1 cellular context compared by ENCODE assay signal in genomic region chr9:69759478-69760277, GRCh38.
TF ChIP-seq lines count a peak whose summit lies in the region.

PTAR1 (minus strand) TSS chr9:69760011; CDS start chr9:69759938, 73 bp downstream.

TF ChIP-seq in HepG2, 621 proteins besides CTCF, POLR2A, EP300 and RAD21 (continued from another document and continues in another):
- TF ChIP-seq E2F5 (CRISPR knock-in tag; conservative IDR thresholded peaks at IDR 0.05) (peak; percentile 55; the same call in 1 of the 2 replicates), MED13 (CRISPR knock-in tag; IDR thresholded peaks at IDR 0.05) (0 out of 2 replicates have a peak, but pooled peaks have one; percentile 15), FOXO4 (CRISPR knock-in tag; conservative IDR thresholded peaks at IDR 0.05) (no peak), CREB1 (IDR thresholded peaks at IDR 0.05) (no peak), CREB1 (CRISPR knock-in tag; IDR thresholded peaks at IDR 0.05) (no peak), FOXA3 (CRISPR knock-in tag; IDR thresholded peaks at IDR 0.05) (peak; percentile 25; the same call in 1 of the 2 replicates), ZNF205 (CRISPR knock-in tag; IDR thresholded peaks at IDR 0.05) (no peak), ZNF281 (CRISPR knock-in tag; IDR thresholded peaks at IDR 0.05; ENCODE audit: borderline replicate concordance) (no peak), E2F1 (CRISPR knock-in tag; IDR thresholded peaks at IDR 0.05) (no peak; the same call in 1 of the 2 replicates), ZIK1 (CRISPR knock-in tag; IDR thresholded peaks at IDR 0.05; ENCODE audit: borderline replicate concordance, low read depth) (no peak), AHDC1 (CRISPR knock-in tag; IDR thresholded peaks at IDR 0.05; ENCODE audit: borderline replicate concordance) (0 out of 2 replicates have a peak, but pooled peaks have one; percentile 46), ETS1 (CRISPR knock-in tag; IDR thresholded peaks at IDR 0.05) (no peak), YEATS2 (CRISPR knock-in tag; IDR thresholded peaks at IDR 0.05; ENCODE audit: borderline replicate concordance) (no peak), ZNF430 (CRISPR knock-in tag; IDR thresholded peaks at IDR 0.05) (no peak), ZNF792 (CRISPR knock-in tag; IDR thresholded peaks at IDR 0.05) (0 out of 2 replicates have a peak, but pooled peaks have one; percentile 0), CCDC6 (CRISPR knock-in tag; IDR thresholded peaks at IDR 0.05) (0 out of 2 replicates have a peak, but pooled peaks have one; percentile 54), ZNF841 (CRISPR knock-in tag; IDR thresholded peaks at IDR 0.05; ENCODE audit: borderline replicate concordance) (no peak), ZBTB7A (CRISPR knock-in tag; IDR thresholded peaks at IDR 0.05) (no peak), KDM5A (IDR thresholded peaks at IDR 0.05; ENCODE audit: borderline replicate concordance, low read length) (peak; percentile 22; the same call in 1 of the 2 replicates), ZSCAN12 (CRISPR knock-in tag; IDR thresholded peaks at IDR 0.05) (no peak), KDM2A (CRISPR knock-in tag; IDR thresholded peaks at IDR 0.05; ENCODE audit: borderline replicate concordance, low read depth) (peak; percentile 51; the same call in 1 of the 2 replicates), HDAC1 (CRISPR knock-in tag; IDR thresholded peaks at IDR 0.05) (peak; percentile 56), ZNF18 (CRISPR knock-in tag; IDR thresholded peaks at IDR 0.05; ENCODE audit: insufficient replicate concordance) (no peak), REL (CRISPR knock-in tag; conservative IDR thresholded peaks at IDR 0.05) (no peak), GATAD2A (CRISPR knock-in tag; IDR thresholded peaks at IDR 0.05) (no peak), ZNF326 (CRISPR knock-in tag; IDR thresholded peaks at IDR 0.05; ENCODE audit: borderline replicate concordance) (no peak), ZNF597 (CRISPR knock-in tag; IDR thresholded peaks at IDR 0.05) (no peak), ZNF282 (IDR thresholded peaks at IDR 0.05; ENCODE audit: partially characterized antibody) (no peak), ARID4A (CRISPR knock-in tag; IDR thresholded peaks at IDR 0.05; ENCODE audit: borderline replicate concordance) (peak; percentile 80), PAXIP1 (CRISPR knock-in tag; conservative IDR thresholded peaks at IDR 0.05) (no peak; the same call in 1 of the 2 replicates)
